8 cellular contexts compared by ENCODE assay signal in genomic region chr2:231597014-231597611, GRCh38. TPM values are rescaled to one million over a fixed set of nuclear protein-coding genes. Genes with fewer than 3 reads are reported as not detected.
DNase-seq lines count a peak whose midpoint lies in the region; ATAC-seq and TF ChIP-seq lines count a peak whose summit lies in the region.

No MANE protein-coding gene starts in this region.

- WGBS in mesenchymal stem cell, result 91% methylated on average over 18 of the region's 18 CpGs
- 66 to 94% methylated on average over 8 to 18 of the region's 18 CpGs for WGBS in body of pancreas, 2 donors

- H3K9ac ChIP-seq in mesenchymal stem cell (ENCODE audit: low read length), result peak overlapping the region; percentile 63

- no peaks in the 10 kb centered on the region for H3K36me3 Mint-ChIP-seq in CD14-positive monocyte

- no peak overlapping the region for H3K4me2 ChIP-seq in mesenchymal stem cell (ENCODE audit: low read length, poor library complexity, severe bottlenecking)

- H2AK5ac ChIP-seq in mesenchymal stem cell (ENCODE audit: low read length, severe bottlenecking), result no peak overlapping the region

- H3K27ac ChIP-seq in angular gyrus (ENCODE audit: low read depth, low read length) (peak overlapping the region; percentile 94), mesenchymal stem cell (ENCODE audit: low read length, poor library complexity, severe bottlenecking) (no peak overlapping the region), body of pancreas (no peak overlapping the region), Peyer's patch (no peak overlapping the region)

- no peak overlapping the region for H3K4me3 ChIP-seq in H7 (ENCODE audit: insufficient read depth, low read depth, low read length)
- H3K4me3 ChIP-seq in mesenchymal stem cell (ENCODE audit: insufficient read depth in 1 of 2, low read depth in 1 of 2, low read length in 2 of 2), result peak overlapping the region in 1 of 2 experiments; percentile 28
- no peak overlapping the region for H3K4me3 ChIP-seq in body of pancreas
- no peak overlapping the region for H3K4me3 ChIP-seq in Peyer's patch

- ATAC-seq in body of pancreas, result no peak

- no peak overlapping the region for H3K14ac ChIP-seq in mesenchymal stem cell (ENCODE audit: low read length in 2 of 2)

- no peak overlapping the region for H2BK12ac ChIP-seq in mesenchymal stem cell (ENCODE audit: low read length in 2 of 2)

- no peak for TF ChIP-seq CTCF in CD14-positive monocyte (IDR thresholded peaks at IDR 0.05)
- no peak for TF ChIP-seq CTCF in body of pancreas (IDR thresholded peaks at IDR 0.05)
- TF ChIP-seq CTCF in Peyer's patch (IDR thresholded peaks at IDR 0.05), result no peak

- no peak overlapping the region for H4K91ac ChIP-seq in mesenchymal stem cell (ENCODE audit: low read length)

- H3K36me3 ChIP-seq in H7 (replicated peaks; ENCODE audit: control insufficient read depth, insufficient read depth, low read length), result no peaks in the 10 kb centered on the region
- no peaks in the 10 kb centered on the region for H3K36me3 ChIP-seq in mesenchymal stem cell (ENCODE audit: control insufficient read depth in 1 of 2, insufficient read depth in 2 of 2, low read depth in 1 of 2, low read length in 2 of 2)
- no peaks in the 10 kb centered on the region for H3K36me3 ChIP-seq in body of pancreas (replicated peaks in 1 of 2; ENCODE audit: insufficient read depth in 1 of 2, low read depth in 2 of 2)
- H3K36me3 ChIP-seq in Peyer's patch, result no peaks in the 10 kb centered on the region

- peaks cover 7% of the 10 kb centered on the region for H3K4me1 Mint-ChIP-seq in CD14-positive monocyte

- H2BK15ac ChIP-seq in mesenchymal stem cell (ENCODE audit: low read depth, poor library complexity, severe bottlenecking), result no peak overlapping the region

- H3K4me1 ChIP-seq in mesenchymal stem cell (ENCODE audit: control insufficient read depth, insufficient read depth, low read depth, low read length), result peaks cover 5% of the 10 kb centered on the region
- peaks cover 4% of the 10 kb centered on the region for H3K4me1 ChIP-seq in body of pancreas
- H3K4me1 ChIP-seq in Peyer's patch, result no peaks in the 10 kb centered on the region

- H3K4ac ChIP-seq in mesenchymal stem cell (ENCODE audit: low read depth in 1 of 2, low read length in 2 of 2), result no peak overlapping the region

- H4K8ac ChIP-seq in mesenchymal stem cell (ENCODE audit: low read length), result no peak overlapping the region

- no peak for TF ChIP-seq POLR2A in body of pancreas (IDR thresholded peaks at IDR 0.05)
- TF ChIP-seq POLR2A in Peyer's patch (IDR thresholded peaks at IDR 0.05), result no peak

- H3K23ac ChIP-seq in mesenchymal stem cell (ENCODE audit: low read length in 2 of 2), result no peak overlapping the region

- H3K27me3 ChIP-seq in H7 (ENCODE audit: control insufficient read depth, insufficient read depth, low read length) (no peaks in the 10 kb centered on the region), mesenchymal stem cell (ENCODE audit: control insufficient read depth in 1 of 2, insufficient read depth in 1 of 2, low read length in 2 of 2) (peaks cover 0 to 16% of the 10 kb centered on the region in 2 experiments), body of pancreas (no peaks in the 10 kb centered on the region), Peyer's patch (no peaks in the 10 kb centered on the region)

- H2BK5ac ChIP-seq in mesenchymal stem cell (ENCODE audit: low read depth, low read length, poor library complexity, severe bottlenecking), result no peak overlapping the region

- peak overlapping the region in 5 of 7 donors; percentile 77 to 93 (median 86) for H3K27ac Mint-ChIP-seq in CD14-positive monocyte

- intact Hi-C loops in CD14-positive monocyte (cut with micrococcal nuclease) (no loop called here), body of pancreas (cut with DNase I) (no loop called here)

- H2AFZ ChIP-seq in mesenchymal stem cell (ENCODE audit: low read depth, low read length), result no peak overlapping the region

- H3K27me3 Mint-ChIP-seq in CD14-positive monocyte (ENCODE audit: low read depth in 3 of 3), result peaks cover 0 to 4% (median 0%) of the 10 kb centered on the region in 3 donors

- peaks cover 0 to 3% (median 0%) of the 10 kb centered on the region in 7 donors for H3K9me3 Mint-ChIP-seq in CD14-positive monocyte

- H3K18ac ChIP-seq in mesenchymal stem cell (ENCODE audit: low read depth in 1 of 2, low read length in 2 of 2), result no peak overlapping the region

- peak overlapping the region in 1 of 2 donors; percentile 57 for H3K4me3 Mint-ChIP-seq in CD14-positive monocyte

- DNase-seq in CD14-positive monocyte (ENCODE audit: low spot score) (peak; percentile 86), H7 (peak; percentile 30), mesenchymal stem cell (no peak), NCI-H2029 treated with DMSO at 0.1 percent for 48 hours (lab: John Stamatoyannopoulos, UW) (no peak), body of pancreas (no peak), Peyer's patch (no peak), NCI-H187 (lab: John Stamatoyannopoulos, UW) (no peak)

- H2BK120ac ChIP-seq in mesenchymal stem cell (ENCODE audit: low read depth, low read length), result no peak overlapping the region

- H3K9me3 ChIP-seq in mesenchymal stem cell (ENCODE audit: control insufficient read depth, low read length) (no peaks in the 10 kb centered on the region), body of pancreas (no peaks in the 10 kb centered on the region), Peyer's patch (no peaks in the 10 kb centered on the region)

- H3K79me1 ChIP-seq in mesenchymal stem cell (replicated peaks; ENCODE audit: low read length, poor library complexity, severe bottlenecking), result no peaks in the 10 kb centered on the region

RNA-seq across cellular contexts. Expression of gene TEX44, which starts 4.4 kb away (rescaled TPM):
- polyA plus RNA-seq in CD14-positive monocyte, result not detected
- total RNA-seq in H7 (2014; rRNA removed; shearing (Covaris generic)), result not detected in 2 replicates
- not detected for polyA plus RNA-seq in mesenchymal stem cell (2013, experiment 1 of 2)
- polyA plus RNA-seq in mesenchymal stem cell (2013, experiment 2 of 2), result not detected
- total RNA-seq in body of pancreas, result not detected
- total RNA-seq in Peyer's patch, result not detected

Comparison
In these comparisons a context has a peak if more than half of its experiments do, and no peak if none do; other contexts are left out.
1. DNase-seq: peak in CD14-positive monocyte (single experiment) and H7 (single experiment); none in mesenchymal stem cell (single experiment), NCI-H2029 treated with DMSO at 0.1 percent for 48 hours (single experiment), body of pancreas (0 of 4), Peyer's patch (0 of 3) and NCI-H187 (0 of 2).